ENCODE assay signal across 11 cellular contexts in the genomic region with DNA sequence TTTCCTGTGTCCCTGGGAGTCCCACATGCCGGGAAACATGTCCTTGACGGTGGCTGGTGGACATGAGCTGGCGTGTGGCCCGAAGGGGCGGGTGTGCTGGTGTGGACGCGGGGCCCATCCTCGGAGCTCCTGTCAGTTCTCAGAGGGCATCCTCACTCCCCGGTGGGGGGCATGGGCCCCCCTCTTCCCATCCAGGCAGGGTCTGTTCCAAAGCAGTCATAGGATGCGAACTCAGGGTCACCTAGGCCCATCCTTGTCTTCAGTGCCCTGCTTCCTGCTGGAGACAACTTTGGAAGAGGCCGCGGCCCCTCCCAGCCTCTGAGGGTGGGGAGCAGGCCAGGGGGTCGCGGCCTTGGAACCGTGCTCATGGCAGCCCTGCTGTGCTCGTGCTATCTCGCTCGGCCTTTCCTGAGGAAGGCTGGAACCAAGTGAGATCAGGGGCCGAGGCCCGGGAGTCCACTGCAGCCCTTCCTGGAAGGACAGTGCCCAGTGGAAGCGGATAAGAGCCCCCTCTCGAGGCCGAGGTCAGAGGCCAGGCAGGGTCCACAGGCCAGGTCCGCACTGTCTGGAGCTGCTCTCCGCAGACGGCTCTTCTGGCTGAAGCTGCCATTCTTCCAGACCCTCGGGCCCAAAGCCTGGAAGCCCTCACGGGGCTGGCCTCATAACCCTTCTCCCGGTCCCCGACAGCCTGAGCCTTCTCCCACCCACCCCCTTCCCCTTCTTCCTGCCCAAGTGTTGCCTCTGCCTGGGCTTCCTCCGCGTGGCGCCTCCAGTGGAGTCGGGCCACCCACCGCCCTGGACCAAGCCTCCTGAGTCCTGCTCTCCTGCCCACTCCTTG. TPM values are rescaled to one million over a fixed set of nuclear protein-coding genes. Genes with fewer than 3 reads are reported as not detected.
DNase-seq lines count a peak whose midpoint lies in the region; ATAC-seq and TF ChIP-seq lines count a peak whose summit lies in the region.
"Had no signal": no experiment of that assay in that cellular context is flagged by ENCODE, and none has a peak within 500 bp of the region (broad histone marks: within the 10 kb centered on the region; RNA-seq: fewer than 3 reads in every experiment).

No MANE protein-coding gene starts in this region.

- intact Hi-C loops in tibial artery (cut with DNase I; ENCODE audit: low total_unique reads), result no loop called here

- H3K27ac ChIP-seq in caudate nucleus (ENCODE audit: low read depth, low read length) (peak overlapping the region; percentile 30), mucosa of rectum (ENCODE audit: low read depth in 2 of 2, low read length in 2 of 2) (peak overlapping the region; percentile 34 to 97), tibial artery (peak overlapping the region; percentile 65 to 93)

- peak; percentile 21 for DNase-seq in activated T-cell treated with anti-CD3 and anti-CD28 coated beads, Interleukin-2, amount 50 U/mL, for 1 hour
- DNase-seq in activated T-cell treated with anti-CD3 and anti-CD28 coated beads for 4 hours (no peak), caudate nucleus (lab: John Stamatoyannopoulos, UW) (peak in 1 of 61 donors; percentile 14), tibial artery (peak; percentile 38 to 71), NCI-H1105 treated with DMSO at 0.1 percent for 48 hours (lab: John Stamatoyannopoulos, UW) (no peak), HFFc6 (no peak)
- DNase-seq: activated CD4-positive, CD25-positive, alpha-beta regulatory T cell; NCI-H69; stimulated activated CD4-positive, alpha-beta T cell treated with anti-CD3 and anti-CD28 coated beads, Interleukin-2, amount 100 ng/mL, for 24 hours had no signal

- no peak overlapping the region for H3K4me3 ChIP-seq in mucosa of rectum (ENCODE audit: low read length in 2 of 2)
- no peak overlapping the region for H3K4me3 ChIP-seq in tibial artery

- H3K36me3 ChIP-seq in mucosa of rectum (ENCODE audit: control insufficient read depth in 2 of 2, insufficient read depth in 2 of 2, low read length in 2 of 2) (peaks cover 21 to 23% of the 10 kb centered on the region in 2 donors), tibial artery (peaks cover 9 to 18% (median 14%) of the 10 kb centered on the region in 3 donors)

- no peak for TF ChIP-seq CTCF in tibial artery (IDR thresholded peaks at IDR 0.05)
- no peak for TF ChIP-seq CTCF in HFFc6 (IDR thresholded peaks at IDR 0.05)

- H3K9ac ChIP-seq in mucosa of rectum (ENCODE audit: low read depth in 1 of 2, low read length in 2 of 2), result peak overlapping the region in 1 of 2 donors; percentile 17

- H3K27ac Mint-ChIP-seq in HFFc6, result no peak overlapping the region

- H3K27me3 ChIP-seq in mucosa of rectum (ENCODE audit: control insufficient read depth in 2 of 2, insufficient read depth in 2 of 2, low read length in 2 of 2), result no peaks in the 10 kb centered on the region
- H3K27me3 ChIP-seq in tibial artery, result no peaks in the 10 kb centered on the region

- H3K9me3 Mint-ChIP-seq in HFFc6, result no peaks in the 10 kb centered on the region

- H3K9me3 ChIP-seq in mucosa of rectum (ENCODE audit: control insufficient read depth in 2 of 2, low read length in 2 of 2) (no peaks in the 10 kb centered on the region), tibial artery (no peaks in the 10 kb centered on the region)

- H3K27me3 Mint-ChIP-seq in HFFc6 (ENCODE audit: insufficient read depth), result no peaks in the 10 kb centered on the region; the same call in 1 of the 2 replicates

- H3K4me1 ChIP-seq in mucosa of rectum (ENCODE audit: control insufficient read depth in 2 of 2, insufficient read depth in 2 of 2, low read length in 2 of 2) (peaks cover 76 to 79% of the 10 kb centered on the region in 2 donors), tibial artery (peaks cover 5 to 94% (median 87%) of the 10 kb centered on the region in 4 donors)

- H3K4me1 Mint-ChIP-seq in HFFc6 (ENCODE audit: low read depth), result peaks cover 26% of the 10 kb centered on the region

- H3K4me3 Mint-ChIP-seq in HFFc6, result no peak overlapping the region

- ATAC-seq in GM19452 (IDR thresholded peaks at IDR 0.05; ENCODE audit: unreplicated experiment), result no peak

- peaks cover under 1% of the 10 kb centered on the region; the same call in 1 of the 2 replicates for H3K36me3 Mint-ChIP-seq in HFFc6 (ENCODE audit: low read depth)

RNA-seq across cellular contexts. Expression of a gene that starts 8.7 kb away (rescaled TPM):
- 10 to 100 TPM; 26.2 to 35.5 (median 32.1) TPM for total RNA-seq in HFFc6 (2021; fragmentation: NEBNext Ultra II Directional; extraction: Animal tissue kit (Norgen Biotek cat#: 25700))

RNA-seq across cellular contexts. Expression of a gene that starts 14.1 kb away (rescaled TPM):
- 10 to 100 TPM; 24.7 to 34.6 (median 26.4) TPM for total RNA-seq in HFFc6 (2021; fragmentation: NEBNext Ultra II Directional; extraction: Animal tissue kit (Norgen Biotek cat#: 25700))

RNA-seq across cellular contexts. Expression of a gene that starts 28.3 kb away (rescaled TPM):
- 10 to 100 TPM; 17.0 to 28.7 (median 22.6) TPM for total RNA-seq in HFFc6 (2021; fragmentation: NEBNext Ultra II Directional; extraction: Animal tissue kit (Norgen Biotek cat#: 25700))

Comparison
In these comparisons a context has a peak if more than half of its experiments do, and no peak if none do; other contexts are left out.
1. DNase-seq: peak in activated T-cell treated with anti-CD3 and anti-CD28 coated beads, Interleukin-2, amount 50 U/mL, for 1 hour (single experiment) and tibial artery (2 of 2); none in activated T-cell treated with anti-CD3 and anti-CD28 coated beads for 4 hours (single experiment), NCI-H1105 treated with DMSO at 0.1 percent for 48 hours (single experiment) and HFFc6 (single experiment).
2. Peak in every context shown above with its lines, with median percentiles within 50 percentile points of each other: H3K27ac ChIP-seq.